ENCODE assay signal across 18 cellular contexts in genomic region chr9:127090341-127090985, GRCh38. TPM values are rescaled to one million over a fixed set of nuclear protein-coding genes. Genes with fewer than 3 reads are reported as not detected.
A peak's percentile ranks its signal among the peaks of the same experiment; 100 is the strongest.
DNase-seq lines count a peak whose midpoint lies in the region; ATAC-seq and TF ChIP-seq lines count a peak whose summit lies in the region.
"Had no signal": no experiment of that assay in that cellular context is flagged by ENCODE, and none has a peak within 500 bp of the region (broad histone marks: within the 10 kb centered on the region; RNA-seq: fewer than 3 reads in every experiment).

No MANE protein-coding gene starts in this region.

- H3K27ac ChIP-seq in heart left ventricle = peak overlapping the region in 9 of 12 donors; percentile 4 to 79 (median 25)
- peak overlapping the region; percentile 83 to 90 for H3K27ac ChIP-seq in testis

- peak in 3 of 4 donors; percentile 19 to 23 (median 21) for ATAC-seq in heart left ventricle
- peak; percentile 34 for ATAC-seq in omental fat pad (ENCODE audit: low FRiP score)
- no peak for ATAC-seq in GM18511 (IDR thresholded peaks at IDR 0.05; ENCODE audit: unreplicated experiment)
- ATAC-seq: GM12878, HepG2, natural killer cell had no signal

- WGBS in heart left ventricle, 4 donors = 68 to 84% (median 83%) methylated on average over 4 to 6 of the region's 6 CpGs
- 35 to 59% methylated on average over 3 to 6 of the region's 6 CpGs for WGBS in testis, 2 donors

- no peaks in the 10 kb centered on the region for H3K27me3 ChIP-seq in adipocyte (replicated peaks; ENCODE audit: control insufficient read depth, insufficient read depth, low read length)
- no peaks in the 10 kb centered on the region for H3K27me3 ChIP-seq in heart left ventricle
- H3K27me3 ChIP-seq in testis = no peaks in the 10 kb centered on the region

- no peak for TF ChIP-seq CTCF in heart left ventricle (IDR thresholded peaks at IDR 0.05)
- TF ChIP-seq CTCF in omental fat pad (IDR thresholded peaks at IDR 0.05) = no peak
- TF ChIP-seq CTCF in testis (IDR thresholded peaks at IDR 0.05) = no peak

- DNase-seq in adipocyte (ENCODE audit: low read depth) = no peak
- no peak for DNase-seq in heart left ventricle
- DNase-seq in omental fat pad (ENCODE audit: low spot score) = no peak
- peak; percentile 76 for DNase-seq in testis
- no peak for DNase-seq in NCI-H1092 (lab: John Stamatoyannopoulos, UW)
- no peak for DNase-seq in middle frontal gyrus (ENCODE audit: extremely low spot score, low spot score)
- no peak for DNase-seq in stimulated activated CD4-positive, alpha-beta T cell treated with anti-CD3 and anti-CD28 coated beads, Interleukin-2, amount 100 ng/mL, for 24 hours
- DNase-seq: ACHN; activated CD4-positive, alpha-beta T cell treated with anti-CD3 and anti-CD28 coated beads, Interleukin-2, amount 50 U/mL, for 1 hour; activated naive CD4-positive, alpha-beta T cell treated with Interleukin-2 at 50 U/mL for 16 hours; DMS153; natural killer cell; NCI-H1436 treated with DMSO at 0.1 percent for 48 hours; NCI-H2171; NCI-H526 treated with DMSO at 0.1 percent for 48 hours had no signal

- intact Hi-C loops in heart left ventricle (cut with DNase I) (no loop called here), testis (cut with DNase I; ENCODE audit: low total_unique reads) (no loop called here)

- H3K4me3 ChIP-seq in adipocyte (ENCODE audit: low read length) (no peak overlapping the region), heart left ventricle (no peak overlapping the region), testis (no peak overlapping the region)
- H3K4me3 ChIP-seq: GM12878 had no signal

- H3K36me3 ChIP-seq in adipocyte (ENCODE audit: control insufficient read depth, insufficient read depth, low read length, severe bottlenecking) = peaks cover 56% of the 10 kb centered on the region
- peaks cover 0 to 81% (median 54%) of the 10 kb centered on the region in 9 donors for H3K36me3 ChIP-seq in heart left ventricle
- H3K36me3 ChIP-seq in testis (ENCODE audit: low read depth, missing control alignments) = no peaks in the 10 kb centered on the region

- TF ChIP-seq POLR2A in heart left ventricle (IDR thresholded peaks at IDR 0.05) (no peak), testis (IDR thresholded peaks at IDR 0.05) (no peak)

- no peaks in the 10 kb centered on the region for H3K9me3 ChIP-seq in adipocyte (ENCODE audit: control insufficient read depth, low read length)
- H3K9me3 ChIP-seq in heart left ventricle = no peaks in the 10 kb centered on the region
- H3K9me3 ChIP-seq in testis = no peaks in the 10 kb centered on the region

- H3K9ac ChIP-seq in adipocyte (ENCODE audit: low read length) = peak overlapping the region; percentile 33

- H3K4me1 ChIP-seq in adipocyte (ENCODE audit: control insufficient read depth, insufficient read depth, low read length) = peaks cover 24% of the 10 kb centered on the region
- H3K4me1 ChIP-seq in heart left ventricle = peaks cover 0 to 28% (median 13%) of the 10 kb centered on the region in 12 donors
- H3K4me1 ChIP-seq in testis = peaks cover 34% of the 10 kb centered on the region

RNA-seq across cellular contexts. Expression of gene ANGPTL2, which starts 32.0 kb away (rescaled TPM):
- total RNA-seq in heart left ventricle (10 to 100 TPM; 25.6 to 92.5 (median 47.4) TPM), omental fat pad (100 to 1,000 TPM in 2 of 4 donors, 10 to 100 TPM in 2; 68.3 to 177 (median 112) TPM), testis (1 to 10 TPM; 2.4 TPM)
- polyA plus RNA-seq in heart left ventricle (10 to 100 TPM; 17.0 to 19.4 TPM), testis (ENCODE audit: insufficient read depth, low read depth, low replicate concordance) (30.7 TPM)
- total RNA-seq: natural killer cell had no signal

Comparison
In these comparisons a context has a peak if more than half of its experiments do, and no peak if none do; other contexts are left out.
1. RNA of gene ANGPTL2, which starts 32.0 kb away (total RNA-seq): 68.3 to 177 TPM in omental fat pad and 25.6 to 92.5 TPM in heart left ventricle; 2.4 TPM in testis; every median in the first group is over 4 times any median in the second.